ENCODE assay signal across 17 cellular contexts in genomic region chr20:49432562-49432961, GRCh38. TPM values are rescaled to one million over a fixed set of nuclear protein-coding genes. Genes with fewer than 3 reads are reported as not detected.
A peak's percentile ranks its signal among the peaks of the same experiment; 100 is the strongest.
DNase-seq lines count a peak whose midpoint lies in the region; ATAC-seq, FAIRE-seq and TF ChIP-seq lines count a peak whose summit lies in the region.
"Had no signal": no experiment of that assay in that cellular context is flagged by ENCODE, and none has a peak within 500 bp of the region (broad histone marks: within the 10 kb centered on the region; RNA-seq: fewer than 3 reads in every experiment).

No MANE protein-coding gene starts in this region.

- no peak for TF ChIP-seq EP300 in K562 (IDR thresholded peaks at IDR 0.05; ENCODE audit: low read length)

- H2BK120ac ChIP-seq in IMR-90 (ENCODE audit: low read depth, low read length) = no peak overlapping the region

- no peak overlapping the region for H3K18ac ChIP-seq in IMR-90 (ENCODE audit: low read depth, low read length)

- H3K4me1 ChIP-seq in IMR-90 (ENCODE audit: control insufficient read depth, insufficient read depth, low read length) (no peaks in the 10 kb centered on the region), K562 (replicated peaks in 1 of 2; ENCODE audit: control insufficient read depth in 2 of 2, insufficient read depth in 2 of 2, low read length in 2 of 2) (no peaks in the 10 kb centered on the region)
- H3K4me1 ChIP-seq: HAP-1 had no signal

- H3K79me2 ChIP-seq in K562 (ENCODE audit: control insufficient read depth, insufficient read depth, low read length) = no peaks in the 10 kb centered on the region

- no peak overlapping the region for H3K56ac ChIP-seq in IMR-90 (ENCODE audit: extremely low read depth, insufficient read depth, low read length)

- no peak overlapping the region for H2AK9ac ChIP-seq in IMR-90 (replicated peaks; ENCODE audit: low read depth, low read length, poor library complexity)

- H2BK15ac ChIP-seq in IMR-90 (ENCODE audit: low read depth, low read length) = no peak overlapping the region

- no peak overlapping the region for H4K8ac ChIP-seq in IMR-90 (ENCODE audit: low read depth in 2 of 2, low read length in 2 of 2)

- no peaks in the 10 kb centered on the region for H3K9me3 ChIP-seq in IMR-90 (ENCODE audit: control insufficient read depth, insufficient read depth, low read length)
- no peaks in the 10 kb centered on the region for H3K9me3 ChIP-seq in K562 (replicated peaks; ENCODE audit: control insufficient read depth, insufficient read depth, low read depth, low read length)
- H3K9me3 ChIP-seq: HAP-1 had no signal

- H3K36me3 ChIP-seq in IMR-90 (ENCODE audit: control insufficient read depth, insufficient read depth, low read length) = no peaks in the 10 kb centered on the region
- H3K36me3 ChIP-seq in K562 (ENCODE audit: control insufficient read depth, insufficient read depth, low read length) = no peaks in the 10 kb centered on the region
- H3K36me3 ChIP-seq: HAP-1 had no signal

- WGBS in IMR-90 (ENCODE audit: extremely low coverage in 2 of 2, insufficient read length in 1 of 2), 2 experiments = no CpG with 5 or more reads among the region's 3 CpGs
- 3% methylated on average over 3 of the region's 3 CpGs for WGBS in K562 (ENCODE audit: insufficient coverage, low coverage, missing lambda C conversion rate)

- FAIRE-seq in K562 (lab: Jason Lieb, UNC) = no peak

- H3K4ac ChIP-seq in IMR-90 (ENCODE audit: low read depth, low read length) = no peak overlapping the region

- H3K4me2 ChIP-seq in IMR-90 (ENCODE audit: low read depth, low read length) = no peak overlapping the region
- no peak overlapping the region for H3K4me2 ChIP-seq in K562 (ENCODE audit: insufficient read depth, low read length)
- H3K4me2 ChIP-seq: PC-9 had no signal

- H2AFZ ChIP-seq in IMR-90 (replicated peaks; ENCODE audit: low read length, poor library complexity) = peak overlapping the region; percentile 17
- no peak overlapping the region for H2AFZ ChIP-seq in K562 (ENCODE audit: low read depth, low read length)
- H2AFZ ChIP-seq: PC-9 had no signal

- H3K9me1 ChIP-seq in IMR-90 (ENCODE audit: insufficient read depth, low read length) (no peaks in the 10 kb centered on the region), K562 (ENCODE audit: control insufficient read depth, insufficient read depth, low read length) (no peaks in the 10 kb centered on the region)

- H4K91ac ChIP-seq in IMR-90 (ENCODE audit: insufficient read depth, low read depth, low read length) = no peak overlapping the region

- BruUV-seq in IMR-90 (replicated peaks; lab: Mats Ljungman, UMichigan) (no TSS peak), K562 (replicated peaks; lab: Mats Ljungman, UMichigan) (no TSS peak)

- intact Hi-C loops in IMR-90 (cut with micrococcal nuclease) (no loop called here), K562 (cut with micrococcal nuclease) (no loop called here)

- peak; percentile 8 for DNase-seq in NCI-H1105 treated with DMSO at 0.1 percent for 48 hours (lab: John Stamatoyannopoulos, UW)
- DNase-seq in NCI-H1105 (lab: John Stamatoyannopoulos, UW) = no peak
- no peak for DNase-seq in IMR-90
- no peak for DNase-seq in K562 (ENCODE audit: extremely low read depth in 1 of 4, low spot score in 3 of 4)
- DNase-seq in middle frontal gyrus (ENCODE audit: extremely low spot score, low spot score) = peak; percentile 46
- no peak for DNase-seq in NCI-H226
- DNase-seq in iPS-NIHi11 (ENCODE audit: low spot score) = no peak
- no peak for DNase-seq in activated CD4-positive, alpha-beta T cell treated with anti-CD3 and anti-CD28 coated beads, Interleukin-2, amount 50 U/mL, for 48 hours
- DNase-seq: 8988T, GDM1, NCI-H187 treated with DMSO at 0.1 percent for 48 hours, NCI-H510A, PC-9, SIG-M5 had no signal

- no peak for TF ChIP-seq CTCF in IMR-90 (conservative IDR thresholded peaks at IDR 0.05; ENCODE audit: low read depth, low read length)
- no peak for TF ChIP-seq CTCF in K562 (IDR thresholded peaks at IDR 0.05 in 2 of 3, conservative IDR thresholded peaks at IDR 0.05 in 1 of 3; ENCODE audit: insufficient read depth in 2 of 3, low read depth in 1 of 3, low read length in 3 of 3)

- no peak overlapping the region for H3K14ac ChIP-seq in IMR-90 (replicated peaks; ENCODE audit: low read depth, low read length)

- POLR2A ChIA-PET in IMR-90 (lab: Charles Lee; ENCODE audit: unreplicated experiment) (no interaction called here), K562 (lab: Yijun Ruan, JAX) (interaction anchor here (0.8 to 1.2 kb wide), 2 partner anchors 11 to 13 kb away, joined by 3 read pairs; no protein-coding TSS in a partner anchor)

- TF ChIP-seq RAD21 in IMR-90 (IDR thresholded peaks at IDR 0.05; ENCODE audit: low read length) = no peak
- TF ChIP-seq RAD21 in K562 (CRISPR knock-in tag; conservative IDR thresholded peaks at IDR 0.05 in 1 of 2, IDR thresholded peaks at IDR 0.05 in 1 of 2) = no peak

- no peak overlapping the region for H2AK5ac ChIP-seq in IMR-90 (ENCODE audit: low read depth, low read length)

- H3K4me3 ChIP-seq in IMR-90 (ENCODE audit: insufficient read depth, low read depth, low read length) = no peak overlapping the region
- no peak overlapping the region for H3K4me3 ChIP-seq in K562
- H3K4me3 ChIP-seq: HAP-1, PC-9 had no signal

- in situ Hi-C loops in IMR-90 (cut with MboI; ENCODE audit: low sequenced_read_pairs) = no loop called here
- in situ Hi-C loops in K562 (cut with MboI) = no loop called here

- dilution Hi-C loops in IMR-90 (cut with HindIII; ENCODE audit: low sequenced_read_pairs, unreplicated experiment) = no loop called here

- no peak overlapping the region for H3K23ac ChIP-seq in IMR-90 (ENCODE audit: low read depth, low read length)

- no peak overlapping the region for H2BK5ac ChIP-seq in IMR-90 (ENCODE audit: low read depth, low read length, poor library complexity, severe bottlenecking)

- no peak overlapping the region for H2BK20ac ChIP-seq in IMR-90 (ENCODE audit: low read depth, low read length)

- H3K27me3 ChIP-seq in IMR-90 (ENCODE audit: control insufficient read depth, insufficient read depth, low read length) (peaks cover 34% of the 10 kb centered on the region), K562 (ENCODE audit: control insufficient read depth in 2 of 2, insufficient read depth in 2 of 2, low read length in 2 of 2) (peaks cover 0 to 32% of the 10 kb centered on the region in 2 experiments; a peak in 2 of 5 replicates)

- H3K27ac ChIP-seq in IMR-90 (ENCODE audit: insufficient read depth, low read length) = no peak overlapping the region
- H3K27ac ChIP-seq in K562 (ENCODE audit: extremely low read depth, low read depth, low read length) = no peak overlapping the region
- H3K27ac ChIP-seq: PC-9, RWPE1 had no signal

- H4K5ac ChIP-seq in IMR-90 (ENCODE audit: low read depth, low read length) = no peak overlapping the region

- CTCF ChIA-PET in IMR-90 (lab: Yijun Ruan, JAX) (no interaction called here), K562 (lab: Yijun Ruan, JAX; ENCODE audit: low intra/inter-chr PET ratio) (no interaction called here)

- no peaks in the 10 kb centered on the region for H4K20me1 ChIP-seq in IMR-90 (ENCODE audit: insufficient read depth, low read length)
- H4K20me1 ChIP-seq in K562 (replicated peaks; ENCODE audit: control insufficient read depth, insufficient read depth, low read length) = no peaks in the 10 kb centered on the region; the same call in 1 of the 2 replicates

- TF ChIP-seq POLR2A in IMR-90 (IDR thresholded peaks at IDR 0.05; ENCODE audit: low read depth, low read length) (no peak), K562 (conservative IDR thresholded peaks at IDR 0.05) (no peak)

- H3K9ac ChIP-seq in IMR-90 (ENCODE audit: low read depth, low read length) (no peak overlapping the region), K562 (ENCODE audit: insufficient read depth in 1 of 2, low read depth in 2 of 2, low read length in 2 of 2) (no peak overlapping the region)

- H3K79me1 ChIP-seq in IMR-90 (ENCODE audit: low read depth in 1 of 2, low read length in 2 of 2) = no peaks in the 10 kb centered on the region

- ATAC-seq in IMR-90 (ENCODE audit: low read depth) (no peak), K562 (no peak)

TF ChIP-seq in IMR-90, 13 proteins besides CTCF, POLR2A, EP300 and RAD21 (continues in another document):
- TF ChIP-seq CEBPB (IDR thresholded peaks at IDR 0.05; ENCODE audit: low read depth, low read length) = no peak

TF ChIP-seq in K562, 482 proteins besides CTCF, POLR2A, EP300 and RAD21:
- TF ChIP-seq RFX1 (IDR thresholded peaks at IDR 0.05) (peak; percentile 81), SAP30 (IDR thresholded peaks at IDR 0.05; ENCODE audit: borderline replicate concordance, insufficient read depth, low read depth, low read length, poor library complexity, severe bottlenecking) (no peak)

RNA-seq across cellular contexts. Expression of gene KCNB1, which starts 49.9 kb away (rescaled TPM):
- total RNA-seq in IMR-90 (2012; rRNA removed) (not detected in 2 replicates), K562 (2014; rRNA removed) (not detected in 2 replicates), K562 (2014; rRNA removed; fragmentation: Illumina TruSeq; extraction: Trizol) (not detected in 2 replicates), K562 (2015; rRNA removed; fragmentation: Illumina TruSeq; extraction: Trizol) (not detected in 2 replicates), K562 (2021) (0.02 TPM in 1 of 2 replicates, not detected in the other)
- polyA plus RNA-seq in IMR-90 (2012; rRNA removed) (0.05 TPM in 1 of 2 replicates, not detected in the other), K562 (2011; rRNA removed) (not detected in 2 replicates), K562 (2014; fragmentation: Illumina TruSeq; extraction: Trizol) (not detected in 2 replicates), K562 (2014; fragmentation: Nextera tagmentation; extraction: Ambion mirVana) (under 1 TPM; 0.01 to 0.06 TPM), K562 (2014; rRNA removed) (not detected in 2 replicates)
- 0.02 TPM in 1 of 2 replicates, not detected in the other for polyA plus RNA-seq in IMR-90 (2012; cell fraction: cytosol; rRNA removed)
- 0.01 TPM in 2 replicates for polyA plus RNA-seq in IMR-90 (2012; cell fraction: nucleus; rRNA removed; ENCODE audit: low replicate concordance)
- not detected in 2 replicates for total RNA-seq in K562 (2011; cell fraction: chromatin; rRNA removed; ENCODE audit: low replicate concordance)
- not detected in 2 replicates for total RNA-seq in K562 (2011; cell fraction: nucleolus; rRNA removed)
- not detected in 2 replicates for total RNA-seq in K562 (2011; cell fraction: nucleoplasm; rRNA removed)
- polyA plus RNA-seq in K562 (2011; cell fraction: cytosol; rRNA removed) = not detected in 2 replicates
- not detected in 2 replicates for polyA plus RNA-seq in K562 (2011; cell fraction: nucleus; rRNA removed)
- 0.03 and 0.04 TPM in 2 replicates for polyA plus RNA-seq in K562 (2012)
- polyA minus RNA-seq in K562 (2011; rRNA and poly(A)+ RNA removed) = not detected in 2 replicates
- not detected in 2 replicates for polyA minus RNA-seq in K562 (2011; cell fraction: cytosol; rRNA and poly(A)+ RNA removed)
- not detected in 2 replicates for polyA minus RNA-seq in K562 (2011; cell fraction: nucleus; rRNA and poly(A)+ RNA removed)
- polyA plus RNA-seq: CD14-positive monocyte had no signal

Comparison
In these comparisons a context has a peak if more than half of its experiments do, and no peak if none do; other contexts are left out.
1. DNase-seq: peak in NCI-H1105 treated with DMSO at 0.1 percent for 48 hours (single experiment) and middle frontal gyrus (single experiment); none in NCI-H1105 (single experiment), IMR-90 (single experiment), K562 (0 of 4), NCI-H226 (single experiment), iPS-NIHi11 (single experiment) and activated CD4-positive, alpha-beta T cell treated with anti-CD3 and anti-CD28 coated beads, Interleukin-2, amount 50 U/mL, for 48 hours (0 of 2).